Comparison of ENCODE assay signal across 8 cellular contexts in genomic region chr1:155003766-155004351, GRCh38. TPM values are rescaled to one million over a fixed set of nuclear protein-coding genes. Genes with fewer than 3 reads are reported as not detected.
DNase-seq lines count a peak whose midpoint lies in the region; ATAC-seq and TF ChIP-seq lines count a peak whose summit lies in the region.

No MANE protein-coding gene starts in this region.

- no peaks in the 10 kb centered on the region for H3K27me3 Mint-ChIP-seq in activated B cell treated with CpG ODN at 0.5 μM for 24 hours
- no peaks in the 10 kb centered on the region for H3K27me3 Mint-ChIP-seq in nephron (ENCODE audit: low read depth)

- intact Hi-C loops in activated B cell treated with CpG ODN at 0.5 μM for 24 hours (cut with micrococcal nuclease): loop anchor here (2.0 kb wide), 1 partner anchor 59 kb away; the partner anchor contains the start of gene EFNA4

- H3K9me3 Mint-ChIP-seq in activated B cell treated with CpG ODN at 0.5 μM for 24 hours (no peaks in the 10 kb centered on the region), nephron (no peaks in the 10 kb centered on the region)

- ATAC-seq in activated B cell treated with CpG ODN at 0.5 μM for 24 hours (ENCODE audit: low read depth) (no peak), GM21786 (IDR thresholded peaks at IDR 0.05; ENCODE audit: unreplicated experiment) (no peak)

- CTCF ChIA-PET in activated B cell treated with CpG ODN at 0.5 μM for 24 hours (lab: Charles Lee): interaction anchor here (1.4 kb wide), 1 partner anchor 13 kb away, joined by 8 read pairs; no protein-coding TSS in a partner anchor

- peak overlapping the region; percentile 93 for H3K4me3 ChIP-seq in fibroblast of villous mesenchyme (ENCODE audit: low read depth, low read length)

- peaks cover 65% of the 10 kb centered on the region for H3K4me1 Mint-ChIP-seq in activated B cell treated with CpG ODN at 0.5 μM for 24 hours
- H3K4me1 Mint-ChIP-seq in nephron: peaks cover 24% of the 10 kb centered on the region

- H3K27ac Mint-ChIP-seq in activated B cell treated with CpG ODN at 0.5 μM for 24 hours (peak overlapping the region; percentile 88), nephron (peak overlapping the region; percentile 69 to 91 (median 79))

- POLR2A ChIA-PET in activated B cell treated with CpG ODN at 0.5 μM for 24 hours (lab: Charles Lee): interaction anchor here (1.1 to 7.2 kb wide), 4 partner anchors 11 to 81 kb away, joined by 9 to 85 read pairs (median 42); partner anchors contain the start of genes CKS1B and PMVK

- TF ChIP-seq CTCF in activated B cell treated with CpG ODN at 0.5 μM for 24 hours (IDR thresholded peaks at IDR 0.05) (no peak), fibroblast of villous mesenchyme (IDR thresholded peaks at IDR 0.05; ENCODE audit: insufficient read depth, low read depth, low read length) (no peak), nephron (IDR thresholded peaks at IDR 0.05; ENCODE audit: unreplicated experiment in 3 of 3) (no peak)

- peak in 12 of 14 donors; percentile 51 to 89 (median 61) for DNase-seq in C1 segment of cervical spinal cord (lab: John Stamatoyannopoulos, UW)
- DNase-seq in HK-2 (ENCODE audit: unreplicated experiment): peak; percentile 64
- DNase-seq in activated B cell treated with CpG ODN at 0.5 μM for 24 hours: no peak
- peak; percentile 60 for DNase-seq in fibroblast of villous mesenchyme (ENCODE audit: low read depth)
- DNase-seq in HPDE6-E6E7 (ENCODE audit: extremely low spot score): no peak
- no peak for DNase-seq in NOMO-1 (lab: John Stamatoyannopoulos, UW; ENCODE audit: unreplicated experiment in 2 of 2)

- peaks cover 6% of the 10 kb centered on the region for H3K36me3 Mint-ChIP-seq in activated B cell treated with CpG ODN at 0.5 μM for 24 hours (ENCODE audit: low read depth)
- H3K36me3 Mint-ChIP-seq in nephron (ENCODE audit: low read depth): no peaks in the 10 kb centered on the region

- H3K4me3 Mint-ChIP-seq in activated B cell treated with CpG ODN at 0.5 μM for 24 hours (peak overlapping the region; percentile 90), nephron (peak overlapping the region; percentile 92 to 96 (median 92))

RNA-seq across cellular contexts. Expression of gene ZBTB7B, which starts 1.3 kb away (rescaled TPM):
- total RNA-seq in activated B cell treated with CpG ODN at 0.5 μM for 24 hours (56.2 and 56.6 TPM in 2 replicates), fibroblast of villous mesenchyme (15.5 and 15.8 TPM in 2 replicates)

RNA-seq across cellular contexts. Expression of gene LENEP, which starts 10.5 kb away (rescaled TPM):
- total RNA-seq in activated B cell treated with CpG ODN at 0.5 μM for 24 hours (1.8 and 2.4 TPM in 2 replicates), fibroblast of villous mesenchyme (0.32 and 0.43 TPM in 2 replicates)

RNA-seq across cellular contexts. Expression of gene FLAD1, which starts 20.7 kb away (rescaled TPM):
- total RNA-seq in activated B cell treated with CpG ODN at 0.5 μM for 24 hours (64.1 and 69.0 TPM in 2 replicates), fibroblast of villous mesenchyme (22.9 and 24.2 TPM in 2 replicates)

RNA-seq across cellular contexts. Expression of gene CKS1B, which starts 29.4 kb away (rescaled TPM):
- total RNA-seq in activated B cell treated with CpG ODN at 0.5 μM for 24 hours (25.3 and 26.6 TPM in 2 replicates), fibroblast of villous mesenchyme (57.7 and 68.2 TPM in 2 replicates)

RNA-seq across cellular contexts. Expression of gene DCST2, which starts 29.7 kb away (rescaled TPM):
- total RNA-seq in activated B cell treated with CpG ODN at 0.5 μM for 24 hours (1.0 TPM in 1 of 2 replicates, not detected in the other), fibroblast of villous mesenchyme (not detected in 2 replicates)

Comparison
In these comparisons a context has a peak if more than half of its experiments do, and no peak if none do; other contexts are left out.
1. DNase-seq: peak in C1 segment of cervical spinal cord (12 of 14), HK-2 (single experiment) and fibroblast of villous mesenchyme (single experiment); none in activated B cell treated with CpG ODN at 0.5 μM for 24 hours (single experiment), HPDE6-E6E7 (single experiment) and NOMO-1 (0 of 2).